ENCODE assay signal across 8 cellular contexts in the genomic region with DNA sequence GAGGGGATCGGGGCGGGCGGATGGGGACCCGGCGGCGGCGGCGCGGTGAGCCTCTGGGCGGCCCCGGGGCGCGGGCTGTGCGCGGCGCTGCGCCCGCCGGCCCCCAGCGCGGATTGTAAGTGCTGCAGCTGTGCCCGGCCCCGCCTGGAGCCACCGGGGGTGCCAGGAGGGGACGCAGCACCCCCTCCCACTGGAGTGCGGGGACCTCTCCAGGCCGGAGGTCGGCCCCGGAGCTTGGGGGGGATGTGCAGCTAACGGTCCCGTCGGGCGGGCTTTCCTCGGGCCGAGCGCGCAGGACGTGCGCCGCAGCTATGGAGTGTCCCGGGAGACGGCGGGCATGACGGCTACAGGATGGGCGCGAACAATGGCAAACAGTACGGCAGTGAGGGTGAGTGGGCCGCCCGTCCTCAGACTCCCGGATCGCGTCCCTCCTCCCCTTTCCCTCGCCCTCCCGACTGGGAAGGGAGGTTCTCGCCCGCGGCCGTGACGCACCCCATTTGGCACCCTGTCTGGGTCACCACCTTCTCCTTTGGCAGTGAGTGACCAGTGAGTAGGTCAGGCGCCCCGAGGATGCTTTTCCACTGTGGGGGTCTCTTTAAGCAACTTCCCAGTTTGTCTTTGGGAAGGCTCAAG. TPM values are rescaled to one million over a fixed set of nuclear protein-coding genes. Genes with fewer than 3 reads are reported as not detected.
DNase-seq lines count a peak whose midpoint lies in the region; ATAC-seq and TF ChIP-seq lines count a peak whose summit lies in the region.

No MANE protein-coding gene starts in this region.

- no peaks in the 10 kb centered on the region for H3K79me2 ChIP-seq in PC-3 (ENCODE audit: low read length)
- H3K79me2 ChIP-seq in neural progenitor cell (ENCODE audit: low read depth): peaks cover 48% of the 10 kb centered on the region

- peak; percentile 80 for DNase-seq in ELR (ENCODE audit: low read depth)
- DNase-seq in PC-3: no peak
- DNase-seq in foreskin keratinocyte: no peak
- DNase-seq in neural progenitor cell (ENCODE audit: low spot score): peak; percentile 68
- no peak for DNase-seq in activated T-cell treated with anti-CD3 and anti-CD28 coated beads, Interleukin-2, amount 50 U/mL, for 72 hours
- no peak for DNase-seq in SKM-1 (lab: John Stamatoyannopoulos, UW; ENCODE audit: unreplicated experiment)

- H3K4me2 ChIP-seq in PC-3 (ENCODE audit: low read length) (peak overlapping the region; percentile 83), neural progenitor cell (peak overlapping the region; percentile 99)

- H3K4me3 ChIP-seq in PC-3 (ENCODE audit: low read length) (peak overlapping the region; percentile 60), neural progenitor cell (peak overlapping the region; percentile 77)

- no peak overlapping the region for H3K9ac ChIP-seq in PC-3 (ENCODE audit: low read length)
- peak overlapping the region; percentile 40 for H3K9ac ChIP-seq in neural progenitor cell

- TF ChIP-seq CTCF in PC-3 (conservative IDR thresholded peaks at IDR 0.05; ENCODE audit: low read depth, low read length) (no peak), foreskin keratinocyte (conservative IDR thresholded peaks at IDR 0.05) (no peak), neural progenitor cell (IDR thresholded peaks at IDR 0.05) (no peak)

- H3K27me3 Mint-ChIP-seq in neural progenitor cell (ENCODE audit: insufficient read depth, low read depth): peaks cover 6% of the 10 kb centered on the region
- peaks cover 42% of the 10 kb centered on the region for H3K27me3 Mint-ChIP-seq in activated T-cell treated with anti-CD3 and anti-CD28 coated beads, Interleukin-2, amount 50 U/mL, for 72 hours (ENCODE audit: low read depth)

- no peaks in the 10 kb centered on the region for H3K9me3 Mint-ChIP-seq in neural progenitor cell
- peaks cover 0 to 1% of the 10 kb centered on the region in 2 donors for H3K9me3 Mint-ChIP-seq in activated T-cell treated with anti-CD3 and anti-CD28 coated beads, Interleukin-2, amount 50 U/mL, for 72 hours

- intact Hi-C loops in PC-3 (cut with micrococcal nuclease): no loop called here

- H4K20me1 ChIP-seq in PC-3 (ENCODE audit: low read length) (no peaks in the 10 kb centered on the region), neural progenitor cell (ENCODE audit: low read depth) (peaks cover 23% of the 10 kb centered on the region)

- no TSS peak for BruUV-seq in PC-3 (replicated peaks; lab: Mats Ljungman, UMichigan)

- H3F3A ChIP-seq in PC-3 (ENCODE audit: low read length, unreplicated experiment) (no peaks in the 10 kb centered on the region), neural progenitor cell (ENCODE audit: low read depth) (peaks cover 14% of the 10 kb centered on the region)

- H3K27ac Mint-ChIP-seq in neural progenitor cell: peak overlapping the region; percentile 85
- no peak overlapping the region for H3K27ac Mint-ChIP-seq in activated T-cell treated with anti-CD3 and anti-CD28 coated beads, Interleukin-2, amount 50 U/mL, for 72 hours

- H3K27me3 ChIP-seq in PC-3 (ENCODE audit: low read length) (peaks cover 36% of the 10 kb centered on the region), foreskin keratinocyte (peaks cover 4% of the 10 kb centered on the region), neural progenitor cell (peaks cover 7% of the 10 kb centered on the region)

- H3K27ac ChIP-seq in PC-3 (ENCODE audit: low read length): no peak overlapping the region
- no peak overlapping the region for H3K27ac ChIP-seq in foreskin keratinocyte
- no peak overlapping the region for H3K27ac ChIP-seq in neural progenitor cell

- H3K4me3 Mint-ChIP-seq in neural progenitor cell: peak overlapping the region; percentile 94
- H3K4me3 Mint-ChIP-seq in activated T-cell treated with anti-CD3 and anti-CD28 coated beads, Interleukin-2, amount 50 U/mL, for 72 hours: no peak overlapping the region

- H3K9me2 ChIP-seq in PC-3 (replicated peaks; ENCODE audit: low read length): no peaks in the 10 kb centered on the region

- peaks cover 19% of the 10 kb centered on the region for H3K36me3 Mint-ChIP-seq in neural progenitor cell
- peaks cover 1 to 3% of the 10 kb centered on the region in 2 donors for H3K36me3 Mint-ChIP-seq in activated T-cell treated with anti-CD3 and anti-CD28 coated beads, Interleukin-2, amount 50 U/mL, for 72 hours (ENCODE audit: insufficient read depth in 2 of 2)

- H3K4me1 ChIP-seq in PC-3 (ENCODE audit: insufficient read depth, low read length): no peaks in the 10 kb centered on the region
- H3K4me1 ChIP-seq in foreskin keratinocyte: peaks cover 5% of the 10 kb centered on the region
- peaks cover 26% of the 10 kb centered on the region for H3K4me1 ChIP-seq in neural progenitor cell

- CTCF ChIA-PET in PC-3 (lab: Charles Lee): no interaction called here

- H3K9me3 ChIP-seq in PC-3 (ENCODE audit: low read length) (no peaks in the 10 kb centered on the region), neural progenitor cell (ENCODE audit: low read depth) (no peaks in the 10 kb centered on the region)

- 0 out of 2 replicates have a peak overlapping the region, but pooled peaks have one; percentile 14 for H2AFZ ChIP-seq in PC-3 (ENCODE audit: low read length)
- no peak overlapping the region for H2AFZ ChIP-seq in neural progenitor cell (replicated peaks)

- POLR2A ChIA-PET in PC-3 (lab: Charles Lee; ENCODE audit: unreplicated experiment): no interaction called here

- H3K36me3 ChIP-seq in PC-3 (ENCODE audit: low read depth, low read length) (no peaks in the 10 kb centered on the region), neural progenitor cell (no peaks in the 10 kb centered on the region)

- ATAC-seq in PC-3: peak; percentile 57
- peak; percentile 63 for ATAC-seq in foreskin keratinocyte
- ATAC-seq in activated T-cell treated with anti-CD3 and anti-CD28 coated beads, Interleukin-2, amount 50 U/mL, for 72 hours (replicated peaks in 1 of 2): no peak
- ATAC-seq in GM19328 (IDR thresholded peaks at IDR 0.05; ENCODE audit: unreplicated experiment): no peak
- ATAC-seq in HG03439 (IDR thresholded peaks at IDR 0.05; ENCODE audit: unreplicated experiment): no peak

- H3K4me1 Mint-ChIP-seq in neural progenitor cell: peaks cover 34% of the 10 kb centered on the region
- no peaks in the 10 kb centered on the region for H3K4me1 Mint-ChIP-seq in activated T-cell treated with anti-CD3 and anti-CD28 coated beads, Interleukin-2, amount 50 U/mL, for 72 hours (ENCODE audit: low read depth)

RNA-seq across cellular contexts. Expression of a gene that starts 0.5 kb away (rescaled TPM):
- total RNA-seq in PC-3 (2014; rRNA removed) (0.18 TPM in 1 of 2 replicates, not detected in the other), foreskin keratinocyte (3.7 and 4.8 TPM in 2 replicates), neural progenitor cell (ENCODE audit: low replicate concordance) (12.3 and 14.0 TPM in 2 replicates)
- 2.6 TPM in 2 replicates for polyA plus RNA-seq in foreskin keratinocyte
- not detected for total RNA-seq in activated T-cell treated with anti-CD3 and anti-CD28 coated beads, Interleukin-2, amount 50 U/mL, for 72 hours

Comparison
In these comparisons a context has a peak if more than half of its experiments do, and no peak if none do; other contexts are left out.
1. DNase-seq: peak in ELR (single experiment) and neural progenitor cell (single experiment); none in PC-3 (single experiment), foreskin keratinocyte (0 of 2), activated T-cell treated with anti-CD3 and anti-CD28 coated beads, Interleukin-2, amount 50 U/mL, for 72 hours (0 of 2) and SKM-1 (single experiment).
2. ATAC-seq: peak in PC-3 (single experiment) and foreskin keratinocyte (single experiment); none in activated T-cell treated with anti-CD3 and anti-CD28 coated beads, Interleukin-2, amount 50 U/mL, for 72 hours (0 of 2), GM19328 (single experiment) and HG03439 (single experiment).